ENCODE assay signal across 8 cellular contexts in genomic region chr5:138213161-138214029, GRCh38. TPM values are rescaled to one million over a fixed set of nuclear protein-coding genes. Genes with fewer than 3 reads are reported as not detected.
A peak's percentile ranks its signal among the peaks of the same experiment; 100 is the strongest.
DNase-seq lines count a peak whose midpoint lies in the region; ATAC-seq and TF ChIP-seq lines count a peak whose summit lies in the region.

Gene CDC23 (minus strand): TSS chr5:138213323. CDS start chr5:138213312, 11 bp downstream.

- H3K27me3 ChIP-seq in BE2C (no peaks in the 10 kb centered on the region), colonic mucosa (no peaks in the 10 kb centered on the region)

- peak within 1 kb of the TSS; percentile 69 for H3K27ac ChIP-seq in colonic mucosa

- DNase-seq in BE2C (peak; percentile 94), GM19240 (ENCODE audit: insufficient read length, low spot score) (peak; percentile 94), NCI-H526 (lab: John Stamatoyannopoulos, UW) (peak; percentile 98 to 99), colonic mucosa (peak; percentile 96), kidney tubule cell (ENCODE audit: low spot score) (peak; percentile 99)
- peak; percentile 93 for DNase-seq in activated CD4-positive, alpha-beta T cell treated with anti-CD3 and anti-CD28 coated beads for 48 hours
- DNase-seq in stimulated activated CD4-positive, alpha-beta T cell treated with anti-CD3 and anti-CD28 coated beads, Interleukin-1b, Interleukin-23, amount 100 ng/mL, for 24 hours (ENCODE audit: low read depth in 4 of 4, low spot score in 1 of 4): peak; percentile 62 to 78 (median 76)

- H3K36me3 ChIP-seq in BE2C (peaks cover 6% of the 10 kb centered on the region), colonic mucosa (no peaks in the 10 kb centered on the region)

- H3K9me3 ChIP-seq in BE2C: no peaks in the 10 kb centered on the region
- no peaks in the 10 kb centered on the region for H3K9me3 ChIP-seq in colonic mucosa

- peak within 1 kb of the TSS; percentile 84 to 86 for H3K9ac ChIP-seq in colonic mucosa (ENCODE audit: low read depth in 2 of 2, low read length in 2 of 2)

- TF ChIP-seq CTCF in BE2C (IDR thresholded peaks at IDR 0.05; ENCODE audit: low read depth, low read length): no peak
- no peak for TF ChIP-seq CTCF in colonic mucosa (IDR thresholded peaks at IDR 0.05)

- no peaks in the 10 kb centered on the region for H3K4me1 ChIP-seq in BE2C
- H3K4me1 ChIP-seq in colonic mucosa: peaks cover 8% of the 10 kb centered on the region

- ATAC-seq in HG03460 (IDR thresholded peaks at IDR 0.05; ENCODE audit: unreplicated experiment): peak; percentile 96

- intact Hi-C loops in colonic mucosa (cut with DNase I): no loop called here

- H3K4me3 ChIP-seq in BE2C (ENCODE audit: low read depth, low read length) (peak within 1 kb of the TSS; percentile 100), colonic mucosa (peak within 1 kb of the TSS; percentile 99)

RNA-seq across cellular contexts. Expression of gene CDC23, which starts in this region (rescaled TPM):
- 34.8 TPM for polyA plus RNA-seq in BE2C (2012; ENCODE audit: insufficient read depth, insufficient read length, low read depth)
- 10 to 100 TPM; 23.5 to 27.3 TPM for total RNA-seq in colonic mucosa

Comparison
In these comparisons a context has a peak if more than half of its experiments do, and no peak if none do; other contexts are left out.
1. Peak in every context shown above with its lines: DNase-seq, ATAC-seq, H3K4me3 ChIP-seq and H3K27ac ChIP-seq.